ENCODE assay signal across 19 cellular contexts in the genomic region with DNA sequence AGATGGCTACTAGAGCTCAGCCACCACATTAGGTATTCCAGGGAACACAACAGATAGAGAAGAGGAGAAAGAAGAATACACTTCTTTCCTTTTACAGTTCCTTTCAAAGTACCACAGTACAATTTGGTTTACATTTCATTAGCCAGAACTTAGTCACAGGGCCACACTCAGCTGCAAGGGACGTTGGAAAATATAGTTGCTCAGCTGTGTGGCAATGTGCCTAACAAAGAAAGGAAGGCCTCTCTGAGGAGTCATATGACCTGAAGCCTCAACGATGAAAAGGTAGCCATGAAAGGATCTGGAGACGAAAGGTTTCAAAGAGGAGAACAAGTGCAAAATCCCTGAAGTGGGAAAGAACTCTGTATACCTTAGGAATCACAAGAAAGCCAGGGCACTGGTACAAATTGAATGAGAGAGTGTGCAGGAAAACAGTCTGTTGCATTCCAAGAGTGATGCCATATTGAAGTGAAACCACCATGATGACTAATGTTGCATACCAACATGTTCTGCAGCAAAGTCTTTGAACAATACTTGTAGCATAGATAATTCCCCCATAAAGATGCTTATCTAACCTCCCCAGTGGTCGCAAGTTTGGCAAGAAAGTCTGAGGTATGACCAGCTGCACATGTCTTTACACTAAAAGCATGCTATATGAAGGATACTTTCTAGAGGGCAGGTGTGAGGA.
DNase-seq lines count a peak whose midpoint lies in the region; ATAC-seq and TF ChIP-seq lines count a peak whose summit lies in the region.
"Had no signal": no experiment of that assay in that cellular context is flagged by ENCODE, and none has a peak within 500 bp of the region (broad histone marks: within the 10 kb centered on the region; RNA-seq: fewer than 3 reads in every experiment).

No MANE protein-coding gene starts in this region.

- in situ Hi-C loops in astrocyte of the cerebellum (cut with HindIII; ENCODE audit: low sequenced_read_pairs) = no loop called here

- peak overlapping the region; percentile 33; the same call in 1 of the 2 replicates for H3K4me3 Mint-ChIP-seq in HFFc6
- H3K4me3 Mint-ChIP-seq: effector memory CD8-positive, alpha-beta T cell; naive thymus-derived CD4-positive, alpha-beta T cell; stimulated activated effector memory CD8-positive, alpha-beta T cell treated with anti-CD3 and anti-CD28 coated beads, Interleukin-12 subunit alpha, Interleukin-12 subunit beta, amount 100 ng/mL, for 72 hours; T-helper 1 cell treated with Interleukin-12 subunit alpha and Interleukin-12 subunit beta and Interleukin-4 antibody, amounts not matched to agents 30 μg/mL and 1 μg/mL, for 36 hours; WTC11 had no signal

- peaks cover 29% of the 10 kb centered on the region; the same call in 1 of the 2 replicates for H3K4me1 Mint-ChIP-seq in HFFc6 (ENCODE audit: low read depth)
- H3K4me1 Mint-ChIP-seq: naive thymus-derived CD4-positive, alpha-beta T cell; stimulated activated effector memory CD8-positive, alpha-beta T cell treated with anti-CD3 and anti-CD28 coated beads, Interleukin-12 subunit alpha, Interleukin-12 subunit beta, amount 100 ng/mL, for 72 hours had no signal

- H3K27ac ChIP-seq in thoracic aorta (peak overlapping the region; percentile 3 to 5), substantia nigra (ENCODE audit: low read depth, low read length, poor library complexity, severe bottlenecking) (no peak overlapping the region)
- H3K27ac ChIP-seq: BLaER1, lower lobe of right lung, psoas muscle, thyroid gland had no signal

- peak overlapping the region; percentile 71; the same call in 1 of the 2 replicates for H3K27ac Mint-ChIP-seq in HFFc6
- H3K27ac Mint-ChIP-seq: effector memory CD8-positive, alpha-beta T cell; naive thymus-derived CD4-positive, alpha-beta T cell; stimulated activated effector memory CD8-positive, alpha-beta T cell treated with anti-CD3 and anti-CD28 coated beads, Interleukin-12 subunit alpha, Interleukin-12 subunit beta, amount 100 ng/mL, for 72 hours; T-helper 1 cell treated with Interleukin-12 subunit alpha and Interleukin-12 subunit beta and Interleukin-4 antibody, amounts not matched to agents 30 μg/mL and 1 μg/mL, for 36 hours; WTC11 had no signal

- no peaks in the 10 kb centered on the region; the same call in none of the 2 replicates for H3K27me3 Mint-ChIP-seq in HFFc6 (ENCODE audit: insufficient read depth)
- H3K27me3 Mint-ChIP-seq: naive thymus-derived CD4-positive, alpha-beta T cell had no signal

- no peak overlapping the region for H3K4me3 ChIP-seq in astrocyte of the cerebellum (ENCODE audit: low read depth, low read length)
- no peak overlapping the region for H3K4me3 ChIP-seq in thoracic aorta
- H3K4me3 ChIP-seq: BLaER1, lower lobe of right lung, psoas muscle, thyroid gland had no signal

- ATAC-seq in thoracic aorta (ENCODE audit: insufficient number of reproducible peaks, low FRiP score, low read depth) (no peak), GM21447 (IDR thresholded peaks at IDR 0.05; ENCODE audit: unreplicated experiment) (no peak)
- ATAC-seq: effector memory CD8-positive, alpha-beta T cell; lower lobe of right lung; naive thymus-derived CD4-positive, alpha-beta T cell; psoas muscle; stimulated activated effector memory CD8-positive, alpha-beta T cell treated with anti-CD3 and anti-CD28 coated beads, Interleukin-12 subunit alpha, Interleukin-12 subunit beta, amount 100 ng/mL, for 72 hours; WTC11 had no signal

- no peaks in the 10 kb centered on the region for H3K36me3 Mint-ChIP-seq in HFFc6 (ENCODE audit: low read depth)
- H3K36me3 Mint-ChIP-seq: naive thymus-derived CD4-positive, alpha-beta T cell; stimulated activated effector memory CD8-positive, alpha-beta T cell treated with anti-CD3 and anti-CD28 coated beads, Interleukin-12 subunit alpha, Interleukin-12 subunit beta, amount 100 ng/mL, for 72 hours; WTC11 had no signal

- H3K4me1 ChIP-seq in thoracic aorta (ENCODE audit: control insufficient read depth in 1 of 2, low read depth in 2 of 2) = peaks cover 10 to 35% of the 10 kb centered on the region in 2 donors
- H3K4me1 ChIP-seq: BLaER1, lower lobe of right lung, psoas muscle, thyroid gland had no signal

- H3K9me3 ChIP-seq in thoracic aorta = no peaks in the 10 kb centered on the region
- H3K9me3 ChIP-seq: BLaER1, lower lobe of right lung, psoas muscle, thyroid gland had no signal

- H3K9me3 Mint-ChIP-seq in HFFc6 = peaks cover 3% of the 10 kb centered on the region; the same call in 1 of the 2 replicates
- H3K9me3 Mint-ChIP-seq: stimulated activated effector memory CD8-positive, alpha-beta T cell treated with anti-CD3 and anti-CD28 coated beads, Interleukin-12 subunit alpha, Interleukin-12 subunit beta, amount 100 ng/mL, for 72 hours; T-helper 1 cell treated with Interleukin-12 subunit alpha and Interleukin-12 subunit beta and Interleukin-4 antibody, amounts not matched to agents 30 μg/mL and 1 μg/mL, for 36 hours; WTC11 had no signal

- DNase-seq in HFFc6 (peak; percentile 80), astrocyte of the cerebellum (ENCODE audit: low read depth) (peak; percentile 12), foreskin melanocyte (peak; percentile 53), thoracic aorta (ENCODE audit: low spot score) (no peak), DMS53 treated with DMSO at 0.1 percent for 48 hours (lab: John Stamatoyannopoulos, UW; ENCODE audit: unreplicated experiment) (no peak), substantia nigra (lab: John Stamatoyannopoulos, UW) (no peak), RPMI8226 (no peak)
- DNase-seq: effector memory CD8-positive, alpha-beta T cell; Kasumi-1; lower lobe of right lung; naive thymus-derived CD4-positive, alpha-beta T cell; NCI-H1417 treated with DMSO at 0.1 percent for 48 hours; psoas muscle; thyroid gland had no signal

- no peaks in the 10 kb centered on the region for H3K36me3 ChIP-seq in thoracic aorta
- H3K36me3 ChIP-seq: BLaER1, lower lobe of right lung, thyroid gland had no signal

- no peak for TF ChIP-seq CTCF in HFFc6 (IDR thresholded peaks at IDR 0.05)
- no peak for TF ChIP-seq CTCF in astrocyte of the cerebellum (IDR thresholded peaks at IDR 0.05; ENCODE audit: low read depth, low read length, missing control alignments)
- no peak for TF ChIP-seq CTCF in thoracic aorta (IDR thresholded peaks at IDR 0.05)

- no peaks in the 10 kb centered on the region for H3K27me3 ChIP-seq in thoracic aorta (replicated peaks; ENCODE audit: insufficient read depth)
- H3K27me3 ChIP-seq: BLaER1, thyroid gland had no signal

Comparison
In these comparisons a context has a peak if more than half of its experiments do, and no peak if none do; other contexts are left out.
1. DNase-seq: peak in HFFc6 (single experiment), astrocyte of the cerebellum (single experiment) and foreskin melanocyte (single experiment); none in thoracic aorta (single experiment), DMS53 treated with DMSO at 0.1 percent for 48 hours (single experiment), substantia nigra (0 of 49) and RPMI8226 (single experiment).